ENCODE assay signal across 8 cellular contexts in the genomic region with DNA sequence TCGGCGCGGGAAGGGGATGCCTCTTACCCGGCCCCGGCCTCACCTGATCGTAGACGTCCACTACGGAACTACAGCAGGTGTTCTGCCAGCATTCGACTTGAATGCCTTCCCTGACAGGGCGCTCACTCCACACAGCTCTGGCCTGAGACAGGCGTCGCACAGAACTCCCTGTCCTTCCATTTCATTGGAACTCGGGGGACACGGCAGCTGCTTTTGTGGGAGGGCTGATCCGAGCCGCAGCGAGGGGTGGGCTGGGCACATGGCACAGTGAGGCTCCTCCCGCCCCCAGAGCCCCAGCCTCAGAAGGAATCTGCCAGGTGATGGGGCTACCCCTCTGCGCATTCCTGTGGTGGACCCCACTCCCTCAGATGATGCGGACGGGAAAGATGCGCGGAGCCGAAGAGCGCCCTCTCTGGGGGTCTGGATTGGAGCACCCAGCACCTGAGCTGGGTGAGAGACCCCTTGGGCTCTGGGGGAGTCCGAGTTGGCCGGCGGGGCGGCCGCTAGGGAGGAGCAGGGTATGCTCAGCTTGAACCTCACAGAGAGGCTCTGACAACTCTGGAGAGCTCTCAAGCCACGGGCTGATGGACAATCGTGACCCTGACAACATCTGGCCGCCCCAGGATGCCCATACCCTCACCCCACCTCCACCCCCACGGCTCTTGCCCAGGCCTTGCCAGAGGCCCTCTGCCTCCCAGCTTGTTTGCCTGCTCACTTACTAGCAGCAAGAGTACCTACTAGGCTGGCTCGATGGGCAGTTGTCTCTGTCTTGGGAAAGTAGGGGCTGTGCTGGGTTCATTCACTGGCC. TPM values are rescaled to one million over a fixed set of nuclear protein-coding genes. Genes with fewer than 3 reads are reported as not detected.
A peak's percentile ranks its signal among the peaks of the same experiment; 100 is the strongest.
DNase-seq lines count a peak whose midpoint lies in the region; TF ChIP-seq lines count a peak whose summit lies in the region.
"Had no signal": no experiment of that assay in that cellular context is flagged by ENCODE, and none has a peak within 500 bp of the region (broad histone marks: within the 10 kb centered on the region; RNA-seq: fewer than 3 reads in every experiment).

No MANE protein-coding gene starts in this region.

- no peak overlapping the region for H3K4ac ChIP-seq in mesenchymal stem cell (ENCODE audit: low read depth in 1 of 2, low read length in 2 of 2)

- no peak overlapping the region for H4K8ac ChIP-seq in mesenchymal stem cell (ENCODE audit: low read length)

- H3K4me2 ChIP-seq in mesenchymal stem cell (ENCODE audit: low read length, poor library complexity, severe bottlenecking): no peak overlapping the region

- no peaks in the 10 kb centered on the region for H3K36me3 Mint-ChIP-seq in activated naive CD4-positive, alpha-beta T cell treated with anti-CD3 and anti-CD28 coated beads for 36 hours (ENCODE audit: low read depth)

- WGBS in HUES64: 39% methylated on average over 35 of the region's 35 CpGs
- 18 to 49% (median 37%) methylated on average over 24 to 35 of the region's 35 CpGs for WGBS in spleen, 5 donors
- 34% methylated on average over 35 of the region's 35 CpGs for WGBS in mesenchymal stem cell

- no peaks in the 10 kb centered on the region for H3K9me3 Mint-ChIP-seq in activated naive CD4-positive, alpha-beta T cell treated with anti-CD3 and anti-CD28 coated beads for 36 hours

- H3K4me1 ChIP-seq in HUES64 (ENCODE audit: insufficient read depth, low read length) (no peaks in the 10 kb centered on the region), iPS-18a (ENCODE audit: control insufficient read depth, low read depth, low read length) (no peaks in the 10 kb centered on the region), spleen (peaks cover 3 to 60% (median 40%) of the 10 kb centered on the region in 6 donors), mesenchymal stem cell (ENCODE audit: control insufficient read depth, insufficient read depth, low read depth, low read length) (peaks cover 16% of the 10 kb centered on the region)

- no peak overlapping the region for H2AK5ac ChIP-seq in mesenchymal stem cell (ENCODE audit: low read length, severe bottlenecking)

- no peak overlapping the region for H3K27ac Mint-ChIP-seq in activated naive CD4-positive, alpha-beta T cell treated with anti-CD3 and anti-CD28 coated beads for 36 hours

- no peak overlapping the region for H2BK5ac ChIP-seq in mesenchymal stem cell (ENCODE audit: low read depth, low read length, poor library complexity, severe bottlenecking)

- no peak for TF ChIP-seq CTCF in spleen (IDR thresholded peaks at IDR 0.05 in 8 of 11, conservative IDR thresholded peaks at IDR 0.05 in 3 of 11)

- peaks cover 27% of the 10 kb centered on the region for H3K27me3 Mint-ChIP-seq in activated naive CD4-positive, alpha-beta T cell treated with anti-CD3 and anti-CD28 coated beads for 36 hours (ENCODE audit: low read depth)

- H3K14ac ChIP-seq in mesenchymal stem cell (ENCODE audit: low read length in 2 of 2): no peak overlapping the region

- no peak overlapping the region for H2AFZ ChIP-seq in mesenchymal stem cell (ENCODE audit: low read depth, low read length)

- H3K79me1 ChIP-seq in mesenchymal stem cell (replicated peaks; ENCODE audit: low read length, poor library complexity, severe bottlenecking): no peaks in the 10 kb centered on the region

- H3K27ac ChIP-seq in HUES64 (ENCODE audit: low read depth, low read length): no peak overlapping the region
- no peak overlapping the region for H3K27ac ChIP-seq in iPS-18a (ENCODE audit: low read length)
- H3K27ac ChIP-seq in spleen: peak overlapping the region in 5 of 8 donors; percentile 69 to 88 (median 77)
- H3K27ac ChIP-seq in mesenchymal stem cell (ENCODE audit: low read length, poor library complexity, severe bottlenecking): no peak overlapping the region
- H3K27ac ChIP-seq: neutrophil had no signal

- DNase-seq in activated naive CD4-positive, alpha-beta T cell treated with anti-CD3 and anti-CD28 coated beads for 36 hours: peak; percentile 3
- peak; percentile 73 for DNase-seq in spleen
- DNase-seq in stimulated activated CD4-positive, alpha-beta T cell treated with anti-CD3 and anti-CD28 coated beads, Interleukin-2, amount 100 ng/mL, for 24 hours: no peak
- no peak for DNase-seq in C1 segment of cervical spinal cord (lab: John Stamatoyannopoulos, UW)
- DNase-seq in mesenchymal stem cell: no peak

- H4K91ac ChIP-seq in mesenchymal stem cell (ENCODE audit: low read length): no peak overlapping the region

- H3K9ac ChIP-seq in HUES64 (ENCODE audit: low read depth, low read length): no peak overlapping the region
- no peak overlapping the region for H3K9ac ChIP-seq in iPS-18a (ENCODE audit: low read length)
- no peak overlapping the region for H3K9ac ChIP-seq in mesenchymal stem cell (ENCODE audit: low read length)

- CTCF ChIA-PET in activated naive CD4-positive, alpha-beta T cell treated with anti-CD3 and anti-CD28 coated beads for 36 hours (lab: Charles Lee): no interaction called here

- no peak overlapping the region for H3K4me3 Mint-ChIP-seq in activated naive CD4-positive, alpha-beta T cell treated with anti-CD3 and anti-CD28 coated beads for 36 hours

- H3K4me3 ChIP-seq in HUES64 (ENCODE audit: low read length) (peak overlapping the region; percentile 57), iPS-18a (ENCODE audit: low read length) (peak overlapping the region; percentile 26), spleen (peak overlapping the region in 7 of 8 donors; percentile 37 to 78 (median 54)), mesenchymal stem cell (ENCODE audit: insufficient read depth in 1 of 2, low read depth in 1 of 2, low read length in 2 of 2) (no peak overlapping the region)

- peaks cover 9% of the 10 kb centered on the region for H3K4me1 Mint-ChIP-seq in activated naive CD4-positive, alpha-beta T cell treated with anti-CD3 and anti-CD28 coated beads for 36 hours (ENCODE audit: low read depth)

- H3K27me3 ChIP-seq in HUES64 (ENCODE audit: insufficient read depth, low read length) (peaks cover 57% of the 10 kb centered on the region), iPS-18a (ENCODE audit: control insufficient read depth, insufficient read depth, low read length) (peaks cover 49% of the 10 kb centered on the region), spleen (replicated peaks in 1 of 7) (peaks cover 3 to 50% (median 25%) of the 10 kb centered on the region in 7 donors), mesenchymal stem cell (ENCODE audit: control insufficient read depth in 1 of 2, insufficient read depth in 1 of 2, low read length in 2 of 2) (peaks cover 80 to 87% of the 10 kb centered on the region in 2 experiments)

- no peaks in the 10 kb centered on the region for H3K9me3 ChIP-seq in HUES64 (ENCODE audit: insufficient read depth, low read depth, low read length)
- H3K9me3 ChIP-seq in iPS-18a (ENCODE audit: control insufficient read depth, low read depth, low read length): no peaks in the 10 kb centered on the region
- no peaks in the 10 kb centered on the region for H3K9me3 ChIP-seq in spleen
- no peaks in the 10 kb centered on the region for H3K9me3 ChIP-seq in mesenchymal stem cell (ENCODE audit: control insufficient read depth, low read length)
- H3K9me3 ChIP-seq: neutrophil had no signal

- H3K36me3 ChIP-seq in HUES64 (ENCODE audit: insufficient read depth, low read length): no peaks in the 10 kb centered on the region
- no peaks in the 10 kb centered on the region for H3K36me3 ChIP-seq in iPS-18a (ENCODE audit: control insufficient read depth, low read depth, low read length)
- H3K36me3 ChIP-seq in spleen: no peaks in the 10 kb centered on the region
- H3K36me3 ChIP-seq in mesenchymal stem cell (ENCODE audit: control insufficient read depth in 1 of 2, insufficient read depth in 2 of 2, low read depth in 1 of 2, low read length in 2 of 2): no peaks in the 10 kb centered on the region
- H3K36me3 ChIP-seq: neutrophil had no signal

- TF ChIP-seq POLR2A in spleen (IDR thresholded peaks at IDR 0.05): no peak

- no peak overlapping the region for H2BK12ac ChIP-seq in mesenchymal stem cell (ENCODE audit: low read length in 2 of 2)

- intact Hi-C loops in activated naive CD4-positive, alpha-beta T cell treated with anti-CD3 and anti-CD28 coated beads for 36 hours (cut with micrococcal nuclease): no loop called here
- intact Hi-C loops in spleen (cut with DNase I; ENCODE audit: low total_unique reads): no loop called here

- H3K23ac ChIP-seq in mesenchymal stem cell (ENCODE audit: low read length in 2 of 2): no peak overlapping the region

- no peak overlapping the region for H2BK120ac ChIP-seq in mesenchymal stem cell (ENCODE audit: low read depth, low read length)

- H2BK15ac ChIP-seq in mesenchymal stem cell (ENCODE audit: low read depth, poor library complexity, severe bottlenecking): no peak overlapping the region

- no peak overlapping the region for H3K18ac ChIP-seq in mesenchymal stem cell (ENCODE audit: low read depth in 1 of 2, low read length in 2 of 2)

RNA-seq across cellular contexts. Expression of gene RASGEF1A, which starts 36.6 kb away (rescaled TPM):
- polyA plus RNA-seq in HUES64 (2013, experiment 1 of 2): 6.0 TPM
- 11.8 TPM for polyA plus RNA-seq in HUES64 (2013, experiment 2 of 2)
- total RNA-seq in activated naive CD4-positive, alpha-beta T cell treated with anti-CD3 and anti-CD28 coated beads for 36 hours: not detected
- 1 to 10 TPM; 2.5 to 7.1 (median 3.6) TPM for total RNA-seq in spleen
- 1 to 10 TPM; 1.9 to 3.1 (median 2.1) TPM for polyA plus RNA-seq in spleen
- polyA plus RNA-seq in mesenchymal stem cell (2013, experiment 1 of 2): 1.4 TPM
- polyA plus RNA-seq in mesenchymal stem cell (2013, experiment 2 of 2): 1.3 TPM

Comparison
In these comparisons a context has a peak if more than half of its experiments do, and no peak if none do; other contexts are left out.
1. H3K27ac ChIP-seq: peak in spleen (5 of 8); none in HUES64 (single experiment), iPS-18a (single experiment) and mesenchymal stem cell (single experiment).
2. H3K4me3 ChIP-seq: peak in HUES64 (single experiment), iPS-18a (single experiment) and spleen (7 of 8); none in mesenchymal stem cell (0 of 2).
3. DNase-seq: peak in activated naive CD4-positive, alpha-beta T cell treated with anti-CD3 and anti-CD28 coated beads for 36 hours (single experiment) and spleen (single experiment); none in stimulated activated CD4-positive, alpha-beta T cell treated with anti-CD3 and anti-CD28 coated beads, Interleukin-2, amount 100 ng/mL, for 24 hours (0 of 2), C1 segment of cervical spinal cord (0 of 14) and mesenchymal stem cell (single experiment).